1 cellular context compared by ENCODE assay signal in the genomic region with DNA sequence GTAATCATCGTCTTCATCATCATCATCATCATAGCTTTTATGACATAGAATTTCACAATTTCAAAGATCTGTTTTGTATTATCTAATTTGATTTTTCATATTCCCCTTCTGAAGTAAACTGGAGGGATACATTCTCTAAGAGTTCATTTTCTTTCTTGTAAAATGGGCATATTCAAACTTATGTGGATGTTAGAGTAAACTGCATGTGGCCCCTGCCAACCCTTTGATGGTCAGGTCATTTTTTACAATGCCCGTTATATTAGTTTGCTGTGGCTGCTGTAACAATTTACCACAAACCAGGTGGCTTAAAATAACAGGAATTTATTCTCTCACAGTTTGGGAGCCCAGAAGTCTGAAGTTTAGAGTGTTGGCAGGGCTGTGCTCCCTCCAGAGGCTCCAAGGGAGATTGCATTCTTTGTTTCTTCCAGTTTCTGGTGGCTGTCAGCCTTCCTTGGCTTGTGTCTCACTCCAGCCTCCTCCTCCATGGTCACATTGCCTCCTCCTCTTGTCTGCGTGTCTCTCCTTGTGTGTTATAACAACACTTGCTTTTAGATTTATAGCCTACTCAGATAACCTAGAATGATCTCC.
TF ChIP-seq lines count a peak whose summit lies in the region.

No MANE protein-coding gene starts in this region.

TF ChIP-seq in GM23338, 12 proteins besides CTCF, POLR2A, EP300 and RAD21 (continued from another document):
- TF ChIP-seq, protein P1, sequence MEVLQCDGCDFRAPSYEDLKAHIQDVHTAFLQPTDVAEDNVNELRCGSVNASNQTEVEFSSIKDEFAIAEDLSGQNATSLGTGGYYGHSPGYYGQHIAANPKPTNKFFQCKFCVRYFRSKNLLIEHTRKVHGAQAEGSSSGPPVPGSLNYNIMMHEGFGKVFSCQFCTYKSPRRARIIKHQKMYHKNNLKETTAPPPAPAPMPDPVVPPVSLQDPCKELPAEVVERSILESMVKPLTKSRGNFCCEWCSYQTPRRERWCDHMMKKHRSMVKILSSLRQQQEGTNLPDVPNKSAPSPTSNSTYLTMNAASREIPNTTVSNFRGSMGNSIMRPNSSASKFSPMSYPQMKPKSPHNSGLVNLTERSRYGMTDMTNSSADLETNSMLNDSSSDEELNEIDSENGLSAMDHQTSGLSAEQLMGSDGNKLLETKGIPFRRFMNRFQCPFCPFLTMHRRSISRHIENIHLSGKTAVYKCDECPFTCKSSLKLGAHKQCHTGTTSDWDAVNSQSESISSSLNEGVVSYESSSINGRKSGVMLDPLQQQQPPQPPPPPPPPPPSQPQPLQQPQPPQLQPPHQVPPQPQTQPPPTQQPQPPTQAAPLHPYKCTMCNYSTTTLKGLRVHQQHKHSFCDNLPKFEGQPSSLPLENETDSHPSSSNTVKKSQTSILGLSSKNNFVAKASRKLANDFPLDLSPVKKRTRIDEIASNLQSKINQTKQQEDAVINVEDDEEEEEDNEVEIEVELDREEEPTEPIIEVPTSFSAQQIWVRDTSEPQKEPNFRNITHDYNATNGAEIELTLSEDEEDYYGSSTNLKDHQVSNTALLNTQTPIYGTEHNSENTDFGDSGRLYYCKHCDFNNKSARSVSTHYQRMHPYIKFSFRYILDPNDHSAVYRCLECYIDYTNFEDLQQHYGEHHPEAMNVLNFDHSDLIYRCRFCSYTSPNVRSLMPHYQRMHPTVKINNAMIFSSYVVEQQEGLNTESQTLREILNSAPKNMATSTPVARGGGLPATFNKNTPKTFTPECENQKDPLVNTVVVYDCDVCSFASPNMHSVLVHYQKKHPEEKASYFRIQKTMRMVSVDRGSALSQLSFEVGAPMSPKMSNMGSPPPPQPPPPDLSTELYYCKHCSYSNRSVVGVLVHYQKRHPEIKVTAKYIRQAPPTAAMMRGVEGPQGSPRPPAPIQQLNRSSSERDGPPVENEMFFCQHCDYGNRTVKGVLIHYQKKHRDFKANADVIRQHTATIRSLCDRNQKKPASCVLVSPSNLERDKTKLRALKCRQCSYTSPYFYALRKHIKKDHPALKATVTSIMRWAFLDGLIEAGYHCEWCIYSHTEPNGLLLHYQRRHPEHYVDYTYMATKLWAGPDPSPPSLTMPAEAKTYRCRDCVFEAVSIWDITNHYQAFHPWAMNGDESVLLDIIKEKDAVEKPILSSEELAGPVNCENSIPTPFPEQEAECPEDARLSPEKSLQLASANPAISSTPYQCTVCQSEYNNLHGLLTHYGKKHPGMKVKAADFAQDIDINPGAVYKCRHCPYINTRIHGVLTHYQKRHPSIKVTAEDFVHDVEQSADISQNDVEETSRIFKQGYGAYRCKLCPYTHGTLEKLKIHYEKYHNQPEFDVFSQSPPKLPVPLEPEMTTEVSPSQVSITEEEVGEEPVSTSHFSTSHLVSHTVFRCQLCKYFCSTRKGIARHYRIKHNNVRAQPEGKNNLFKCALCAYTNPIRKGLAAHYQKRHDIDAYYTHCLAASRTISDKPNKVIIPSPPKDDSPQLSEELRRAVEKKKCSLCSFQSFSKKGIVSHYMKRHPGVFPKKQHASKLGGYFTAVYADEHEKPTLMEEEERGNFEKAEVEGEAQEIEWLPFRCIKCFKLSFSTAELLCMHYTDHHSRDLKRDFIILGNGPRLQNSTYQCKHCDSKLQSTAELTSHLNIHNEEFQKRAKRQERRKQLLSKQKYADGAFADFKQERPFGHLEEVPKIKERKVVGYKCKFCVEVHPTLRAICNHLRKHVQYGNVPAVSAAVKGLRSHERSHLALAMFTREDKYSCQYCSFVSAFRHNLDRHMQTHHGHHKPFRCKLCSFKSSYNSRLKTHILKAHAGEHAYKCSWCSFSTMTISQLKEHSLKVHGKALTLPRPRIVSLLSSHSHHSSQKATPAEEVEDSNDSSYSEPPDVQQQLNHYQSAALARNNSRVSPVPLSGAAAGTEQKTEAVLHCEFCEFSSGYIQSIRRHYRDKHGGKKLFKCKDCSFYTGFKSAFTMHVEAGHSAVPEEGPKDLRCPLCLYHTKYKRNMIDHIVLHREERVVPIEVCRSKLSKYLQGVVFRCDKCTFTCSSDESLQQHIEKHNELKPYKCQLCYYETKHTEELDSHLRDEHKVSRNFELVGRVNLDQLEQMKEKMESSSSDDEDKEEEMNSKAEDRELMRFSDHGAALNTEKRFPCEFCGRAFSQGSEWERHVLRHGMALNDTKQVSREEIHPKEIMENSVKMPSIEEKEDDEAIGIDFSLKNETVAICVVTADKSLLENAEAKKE (CRISPR knock-in tag; IDR thresholded peaks at IDR 0.05), result no peak
- no peak for TF ChIP-seq ZNF114 (CRISPR knock-in tag; IDR thresholded peaks at IDR 0.05)
- no peak for TF ChIP-seq ZNF331 (CRISPR knock-in tag; IDR thresholded peaks at IDR 0.05; ENCODE audit: low read depth)
- no peak for TF ChIP-seq CREB1 (CRISPR knock-in tag; IDR thresholded peaks at IDR 0.05; ENCODE audit: low read depth)
- no peak for TF ChIP-seq JUNB (IDR thresholded peaks at IDR 0.05; ENCODE audit: unreplicated experiment)
- TF ChIP-seq POLR2AphosphoS5 (IDR thresholded peaks at IDR 0.05; ENCODE audit: low read depth), result no peak
- no peak for TF ChIP-seq STAT1 (IDR thresholded peaks at IDR 0.05; ENCODE audit: unreplicated experiment)
- no peak for TF ChIP-seq EZH2 (IDR thresholded peaks at IDR 0.05; ENCODE audit: low read depth, unreplicated experiment)
- no peak for TF ChIP-seq NANOG (IDR thresholded peaks at IDR 0.05; ENCODE audit: borderline replicate concordance)
- TF ChIP-seq EZH2phosphoT487 (IDR thresholded peaks at IDR 0.05; ENCODE audit: unreplicated experiment), result no peak
- TF ChIP-seq ETS1 (IDR thresholded peaks at IDR 0.05), result no peak
